ENCODE assay signal across 6 cellular contexts in genomic region chr11:108002476-108002875, GRCh38.
"Had no signal": no experiment of that assay in that cellular context is flagged by ENCODE, and none has a peak within 500 bp of the region (broad histone marks: within the 10 kb centered on the region; RNA-seq: fewer than 3 reads in every experiment).

No MANE protein-coding gene starts in this region.

- H2AFZ ChIP-seq: GM23338 had no signal

- H3K4me3 ChIP-seq: GM23338 had no signal

- DNase-seq: H9, HCEC 1CT had no signal

- H3K27ac Mint-ChIP-seq: GM23338, H9, IgD-negative memory B cell had no signal

- H3K27ac ChIP-seq: HL-60 had no signal

- ATAC-seq: GM23338, HepG2 had no signal

- H3K4me3 Mint-ChIP-seq: GM23338, H9, IgD-negative memory B cell had no signal

- H3K9me3 Mint-ChIP-seq: GM23338, H9, IgD-negative memory B cell had no signal

- H3K4me2 ChIP-seq: GM23338 had no signal
